Comparison of ENCODE assay signal across 9 cellular contexts in genomic region chrX:39133971-39134370, GRCh38.
DNase-seq lines count a peak whose midpoint lies in the region; ATAC-seq and TF ChIP-seq lines count a peak whose summit lies in the region.
"Had no signal": no experiment of that assay in that cellular context is flagged by ENCODE, and none has a peak within 500 bp of the region (broad histone marks: within the 10 kb centered on the region; RNA-seq: fewer than 3 reads in every experiment).

No MANE protein-coding gene starts in this region.

- no peak overlapping the region for H3K27ac ChIP-seq in C4-2B

- H3K36me3 Mint-ChIP-seq in endothelial cell (ENCODE audit: low read depth, unreplicated experiment) (no peaks in the 10 kb centered on the region), mesothelial cell of epicardium (no peaks in the 10 kb centered on the region)

- H3K27me3 Mint-ChIP-seq in endothelial cell (ENCODE audit: unreplicated experiment), result no peaks in the 10 kb centered on the region
- H3K27me3 Mint-ChIP-seq in mesothelial cell of epicardium (ENCODE audit: low read depth), result no peaks in the 10 kb centered on the region
- H3K27me3 Mint-ChIP-seq: central memory CD8-positive, alpha-beta T cell had no signal

- peak; percentile 59 for DNase-seq in NCI-H2107 treated with DMSO at 0.1 percent for 48 hours (lab: John Stamatoyannopoulos, UW; ENCODE audit: unreplicated experiment)
- peak; percentile 3 for DNase-seq in endothelial cell (ENCODE audit: low spot score)
- DNase-seq in germinal center (ENCODE audit: low spot score), result no peak
- no peak for DNase-seq in mesothelial cell of epicardium (ENCODE audit: low spot score in 2 of 2, unreplicated experiment in 2 of 2)
- DNase-seq in HK-2 (ENCODE audit: unreplicated experiment), result no peak

- no peak overlapping the region for H3K4me3 Mint-ChIP-seq in endothelial cell (ENCODE audit: unreplicated experiment)
- no peak overlapping the region for H3K4me3 Mint-ChIP-seq in mesothelial cell of epicardium
- H3K4me3 Mint-ChIP-seq: central memory CD8-positive, alpha-beta T cell had no signal

- H3K4me1 Mint-ChIP-seq in endothelial cell (ENCODE audit: unreplicated experiment), result no peaks in the 10 kb centered on the region
- no peaks in the 10 kb centered on the region for H3K4me1 Mint-ChIP-seq in mesothelial cell of epicardium
- H3K4me1 Mint-ChIP-seq: central memory CD8-positive, alpha-beta T cell had no signal

- TF ChIP-seq CTCF in C4-2B (conservative IDR thresholded peaks at IDR 0.05) (peak; percentile 32), endothelial cell (IDR thresholded peaks at IDR 0.05; ENCODE audit: unreplicated experiment) (no peak), mesothelial cell of epicardium (IDR thresholded peaks at IDR 0.05; ENCODE audit: unreplicated experiment) (no peak)

- no peaks in the 10 kb centered on the region for H3K9me3 Mint-ChIP-seq in endothelial cell (ENCODE audit: unreplicated experiment)
- peaks cover 42% of the 10 kb centered on the region for H3K9me3 Mint-ChIP-seq in mesothelial cell of epicardium
- H3K9me3 Mint-ChIP-seq: central memory CD8-positive, alpha-beta T cell had no signal

- peak; percentile 76 for ATAC-seq in GM18519 (IDR thresholded peaks at IDR 0.05; ENCODE audit: low FRiP score, unreplicated experiment)
- no peak for ATAC-seq in esophagus mucosa

- H3K27ac Mint-ChIP-seq in endothelial cell (ENCODE audit: unreplicated experiment) (no peak overlapping the region), mesothelial cell of epicardium (no peak overlapping the region)

Comparison
In these comparisons a context has a peak if more than half of its experiments do, and no peak if none do; other contexts are left out.
1. DNase-seq: peak in NCI-H2107 treated with DMSO at 0.1 percent for 48 hours (single experiment) and endothelial cell (single experiment); none in germinal center (single experiment), mesothelial cell of epicardium (0 of 2) and HK-2 (single experiment).